ENCODE assay signal across 2 cellular contexts in the genomic region with DNA sequence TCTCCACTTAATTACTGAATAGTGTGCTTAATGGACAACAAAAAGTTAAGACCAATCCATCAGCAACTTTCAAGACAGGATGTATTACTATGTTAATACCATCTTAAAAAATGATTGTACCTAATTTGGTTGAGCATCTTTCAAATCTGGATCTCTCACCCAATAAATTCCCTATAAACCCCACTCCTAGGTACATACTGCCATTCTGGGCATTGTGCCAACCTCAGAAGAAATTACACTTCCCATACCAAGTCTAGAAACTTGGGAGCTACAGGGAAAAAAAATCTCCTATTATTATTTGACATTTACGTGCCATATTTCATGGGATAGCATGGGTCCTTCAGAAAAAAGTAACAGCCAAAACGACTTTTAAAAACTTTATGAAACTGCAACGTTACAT.
TF ChIP-seq lines count a peak whose summit lies in the region.

No MANE protein-coding gene starts in this region.

TF ChIP-seq in A549, 52 proteins besides CTCF, POLR2A, EP300 and RAD21:
- TF ChIP-seq MAFK (IDR thresholded peaks at IDR 0.05; ENCODE audit: partially characterized antibody): no peak
- TF ChIP-seq TP53 (CRISPR knock-in tag; IDR thresholded peaks at IDR 0.05): no peak

TF ChIP-seq in GM12878, 131 proteins besides CTCF, POLR2A, EP300 and RAD21:
- no peak for TF ChIP-seq ATF7 (IDR thresholded peaks at IDR 0.05; ENCODE audit: low read depth)
- no peak for TF ChIP-seq HDAC6 (IDR thresholded peaks at IDR 0.05; ENCODE audit: unreplicated experiment)
- TF ChIP-seq, protein P1, sequence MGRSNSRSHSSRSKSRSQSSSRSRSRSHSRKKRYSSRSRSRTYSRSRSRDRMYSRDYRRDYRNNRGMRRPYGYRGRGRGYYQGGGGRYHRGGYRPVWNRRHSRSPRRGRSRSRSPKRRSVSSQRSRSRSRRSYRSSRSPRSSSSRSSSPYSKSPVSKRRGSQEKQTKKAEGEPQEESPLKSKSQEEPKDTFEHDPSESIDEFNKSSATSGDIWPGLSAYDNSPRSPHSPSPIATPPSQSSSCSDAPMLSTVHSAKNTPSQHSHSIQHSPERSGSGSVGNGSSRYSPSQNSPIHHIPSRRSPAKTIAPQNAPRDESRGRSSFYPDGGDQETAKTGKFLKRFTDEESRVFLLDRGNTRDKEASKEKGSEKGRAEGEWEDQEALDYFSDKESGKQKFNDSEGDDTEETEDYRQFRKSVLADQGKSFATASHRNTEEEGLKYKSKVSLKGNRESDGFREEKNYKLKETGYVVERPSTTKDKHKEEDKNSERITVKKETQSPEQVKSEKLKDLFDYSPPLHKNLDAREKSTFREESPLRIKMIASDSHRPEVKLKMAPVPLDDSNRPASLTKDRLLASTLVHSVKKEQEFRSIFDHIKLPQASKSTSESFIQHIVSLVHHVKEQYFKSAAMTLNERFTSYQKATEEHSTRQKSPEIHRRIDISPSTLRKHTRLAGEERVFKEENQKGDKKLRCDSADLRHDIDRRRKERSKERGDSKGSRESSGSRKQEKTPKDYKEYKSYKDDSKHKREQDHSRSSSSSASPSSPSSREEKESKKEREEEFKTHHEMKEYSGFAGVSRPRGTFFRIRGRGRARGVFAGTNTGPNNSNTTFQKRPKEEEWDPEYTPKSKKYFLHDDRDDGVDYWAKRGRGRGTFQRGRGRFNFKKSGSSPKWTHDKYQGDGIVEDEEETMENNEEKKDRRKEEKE (IDR thresholded peaks at IDR 0.05): no peak
- TF ChIP-seq RUNX3 (IDR thresholded peaks at IDR 0.05; ENCODE audit: low read length): no peak
- TF ChIP-seq TCF12 (IDR thresholded peaks at IDR 0.05; ENCODE audit: low read depth, low read length): no peak
- no peak for TF ChIP-seq YY1 (IDR thresholded peaks at IDR 0.05; ENCODE audit: low read depth, low read length)
- no peak for TF ChIP-seq NR2F1 (conservative IDR thresholded peaks at IDR 0.05)
- no peak for TF ChIP-seq RFX5 (IDR thresholded peaks at IDR 0.05; ENCODE audit: low read depth, low read length)
- TF ChIP-seq, protein P2, sequence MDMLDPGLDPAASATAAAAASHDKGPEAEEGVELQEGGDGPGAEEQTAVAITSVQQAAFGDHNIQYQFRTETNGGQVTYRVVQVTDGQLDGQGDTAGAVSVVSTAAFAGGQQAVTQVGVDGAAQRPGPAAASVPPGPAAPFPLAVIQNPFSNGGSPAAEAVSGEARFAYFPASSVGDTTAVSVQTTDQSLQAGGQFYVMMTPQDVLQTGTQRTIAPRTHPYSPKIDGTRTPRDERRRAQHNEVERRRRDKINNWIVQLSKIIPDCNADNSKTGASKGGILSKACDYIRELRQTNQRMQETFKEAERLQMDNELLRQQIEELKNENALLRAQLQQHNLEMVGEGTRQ (IDR thresholded peaks at IDR 0.05; ENCODE audit: borderline replicate concordance, low read depth, low read length): no peak
- no peak for TF ChIP-seq ZBTB40 (IDR thresholded peaks at IDR 0.05; ENCODE audit: borderline replicate concordance)
- no peak for TF ChIP-seq ZNF687 (IDR thresholded peaks at IDR 0.05)
- TF ChIP-seq, protein P3, sequence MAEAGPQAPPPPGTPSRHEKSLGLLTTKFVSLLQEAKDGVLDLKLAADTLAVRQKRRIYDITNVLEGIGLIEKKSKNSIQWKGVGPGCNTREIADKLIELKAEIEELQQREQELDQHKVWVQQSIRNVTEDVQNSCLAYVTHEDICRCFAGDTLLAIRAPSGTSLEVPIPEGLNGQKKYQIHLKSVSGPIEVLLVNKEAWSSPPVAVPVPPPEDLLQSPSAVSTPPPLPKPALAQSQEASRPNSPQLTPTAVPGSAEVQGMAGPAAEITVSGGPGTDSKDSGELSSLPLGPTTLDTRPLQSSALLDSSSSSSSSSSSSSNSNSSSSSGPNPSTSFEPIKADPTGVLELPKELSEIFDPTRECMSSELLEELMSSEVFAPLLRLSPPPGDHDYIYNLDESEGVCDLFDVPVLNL (IDR thresholded peaks at IDR 0.05; ENCODE audit: low read depth, low read length): no peak
